ENCODE assay signal across 1 cellular context in genomic region chr5:80230269-80230992, GRCh38.
TF ChIP-seq lines count a peak whose summit lies in the region.

No MANE protein-coding gene starts in this region.

TF ChIP-seq in H1, 55 proteins besides CTCF, POLR2A, EP300 and RAD21 (continued from another document):
- TF ChIP-seq ATF2 (IDR thresholded peaks at IDR 0.05; ENCODE audit: low read length): no peak
- no peak for TF ChIP-seq SIN3A (conservative IDR thresholded peaks at IDR 0.05 in 1 of 2, IDR thresholded peaks at IDR 0.05 in 1 of 2; ENCODE audit: low read depth in 1 of 2, low read length in 2 of 2)
- TF ChIP-seq SAP30 (IDR thresholded peaks at IDR 0.05; ENCODE audit: insufficient read depth, insufficient replicate concordance, low read length): no peak
- no peak for TF ChIP-seq SP4 (IDR thresholded peaks at IDR 0.05; ENCODE audit: low read length)
- no peak for TF ChIP-seq CEBPB (IDR thresholded peaks at IDR 0.05; ENCODE audit: low read depth, low read length)
- no peak for TF ChIP-seq CHD7 (IDR thresholded peaks at IDR 0.05; ENCODE audit: insufficient replicate concordance, low read length)
